Comparison of ENCODE assay signal across 9 cellular contexts in genomic region chr4:27084685-27085356, GRCh38.
DNase-seq lines count a peak whose midpoint lies in the region; FAIRE-seq and TF ChIP-seq lines count a peak whose summit lies in the region.
"Had no signal": no experiment of that assay in that cellular context is flagged by ENCODE, and none has a peak within 500 bp of the region (broad histone marks: within the 10 kb centered on the region; RNA-seq: fewer than 3 reads in every experiment).

No MANE protein-coding gene starts in this region.

- H3K36me3 ChIP-seq in bronchial epithelial cell (ENCODE audit: control insufficient read depth, insufficient read depth, low read length) (no peaks in the 10 kb centered on the region), kidney epithelial cell (ENCODE audit: control insufficient read depth, insufficient read depth, low read length) (no peaks in the 10 kb centered on the region), stomach (no peaks in the 10 kb centered on the region)
- H3K36me3 ChIP-seq: neutrophil had no signal

- TF ChIP-seq CTCF in bronchial epithelial cell (IDR thresholded peaks at IDR 0.05; ENCODE audit: insufficient read depth, low read length, severe bottlenecking) (no peak), kidney epithelial cell (IDR thresholded peaks at IDR 0.05; ENCODE audit: insufficient read depth, low read length, poor library complexity, severe bottlenecking) (peak; percentile 5), stomach (IDR thresholded peaks at IDR 0.05) (no peak)

- H3K4me1 ChIP-seq in stomach, result peaks cover 4 to 14% (median 13%) of the 10 kb centered on the region in 4 donors

- H3K27me3 ChIP-seq in bronchial epithelial cell (ENCODE audit: control insufficient read depth, insufficient read depth, low read length) (no peaks in the 10 kb centered on the region), kidney epithelial cell (ENCODE audit: control insufficient read depth, insufficient read depth, low read length) (peaks cover 17% of the 10 kb centered on the region), stomach (peaks cover 0 to 66% (median 26%) of the 10 kb centered on the region in 3 donors)

- H3K9me3 ChIP-seq in stomach, result no peaks in the 10 kb centered on the region
- H3K9me3 ChIP-seq: neutrophil had no signal

- intact Hi-C loops in stomach (cut with DNase I; ENCODE audit: low total_unique reads), result no loop called here

- DNase-seq in EL (peak; percentile 34), NCI-H1105 treated with DMSO at 0.1 percent for 48 hours (lab: John Stamatoyannopoulos, UW) (peak; percentile 27), bronchial epithelial cell (ENCODE audit: low read depth) (peak; percentile 15), kidney epithelial cell (ENCODE audit: low read depth) (no peak), stomach (peak; percentile 53), T-helper 9 cell (no peak), SKM-1 (lab: John Stamatoyannopoulos, UW; ENCODE audit: unreplicated experiment) (no peak), NCI-H1436 treated with DMSO at 0.1 percent for 48 hours (lab: John Stamatoyannopoulos, UW) (no peak)

- H3K4me3 ChIP-seq in bronchial epithelial cell (ENCODE audit: low read depth, low read length) (no peak overlapping the region), kidney epithelial cell (ENCODE audit: low read depth, low read length) (no peak overlapping the region), stomach (peak overlapping the region; percentile 23 to 42 (median 28))

- WGBS in stomach, 5 donors, result 2 to 10% (median 3%) methylated on average over 33 of the region's 33 CpGs

- TF ChIP-seq POLR2A in stomach (IDR thresholded peaks at IDR 0.05), result no peak

- H3K27ac ChIP-seq in stomach, result no peak overlapping the region
- H3K27ac ChIP-seq: neutrophil had no signal

- no peak for FAIRE-seq in bronchial epithelial cell (lab: Jason Lieb, UNC)

- no peak for TF ChIP-seq EP300 in stomach (IDR thresholded peaks at IDR 0.05)

Comparison
In these comparisons a context has a peak if more than half of its experiments do, and no peak if none do; other contexts are left out.
1. DNase-seq: peak in EL (single experiment), NCI-H1105 treated with DMSO at 0.1 percent for 48 hours (single experiment), bronchial epithelial cell (single experiment) and stomach (single experiment); none in kidney epithelial cell (single experiment), T-helper 9 cell (single experiment), SKM-1 (single experiment) and NCI-H1436 treated with DMSO at 0.1 percent for 48 hours (single experiment).
2. H3K4me3 ChIP-seq: peak in stomach (4 of 4); none in bronchial epithelial cell (single experiment) and kidney epithelial cell (single experiment).